ENCODE assay signal across 1 cellular context in genomic region chr1:168504064-168504837, GRCh38.
TF ChIP-seq lines count a peak whose summit lies in the region.

No MANE protein-coding gene starts in this region.

TF ChIP-seq in GM12878, 131 proteins besides CTCF, POLR2A, EP300 and RAD21 (continued from another document):
- peak; percentile 79 to 80; a peak in 3 of 4 replicates for TF ChIP-seq IKZF2 (IDR thresholded peaks at IDR 0.05)
- TF ChIP-seq EGR1 (IDR thresholded peaks at IDR 0.05; ENCODE audit: borderline replicate concordance in 1 of 2, low read depth in 2 of 2, low read length in 2 of 2): 0 out of 3 replicates have a peak, but pooled peaks of 1 of the 2 experiments have one; percentile 10
- peak; percentile 50; the same call in 1 of the 2 replicates for TF ChIP-seq NFIC (IDR thresholded peaks at IDR 0.05; ENCODE audit: low read depth, low read length)
- TF ChIP-seq DPF2 (IDR thresholded peaks at IDR 0.05): peak; percentile 50
- TF ChIP-seq PAX5 (IDR thresholded peaks at IDR 0.05; ENCODE audit: borderline replicate concordance, low read depth, low read length): peak; percentile 98
- TF ChIP-seq JUNB (IDR thresholded peaks at IDR 0.05): peak; percentile 39
- peak; percentile 92 for TF ChIP-seq SPI1 (IDR thresholded peaks at IDR 0.05; ENCODE audit: borderline replicate concordance, insufficient read depth, low read depth, low read length)
- peak; percentile 32; the same call in 1 of the 2 replicates for TF ChIP-seq RUNX3 (IDR thresholded peaks at IDR 0.05; ENCODE audit: low read length)
